ENCODE assay signal across 1 cellular context in genomic region chr2:231306791-231307440, GRCh38.
TF ChIP-seq lines count a peak whose summit lies in the region.

No MANE protein-coding gene starts in this region.

TF ChIP-seq in HepG2, 621 proteins besides CTCF, POLR2A, EP300 and RAD21 (continued from another document):
- no peak for TF ChIP-seq ZGPAT (CRISPR knock-in tag; IDR thresholded peaks at IDR 0.05)
- TF ChIP-seq PBX2 (CRISPR knock-in tag; IDR thresholded peaks at IDR 0.05) = no peak
- no peak for TF ChIP-seq TBP (CRISPR knock-in tag; IDR thresholded peaks at IDR 0.05)
- TF ChIP-seq YY1 (IDR thresholded peaks at IDR 0.05; ENCODE audit: insufficient read depth, insufficient replicate concordance, low read depth, low read length) = no peak
- no peak for TF ChIP-seq NR2C2 (CRISPR knock-in tag; IDR thresholded peaks at IDR 0.05; ENCODE audit: borderline replicate concordance)
TF ChIP-seq in HepG2: peak in this region for 0.
